ENCODE assay signal across 11 cellular contexts in genomic region chr19:37303591-37304171, GRCh38.
DNase-seq lines count a peak whose midpoint lies in the region; ATAC-seq, FAIRE-seq and TF ChIP-seq lines count a peak whose summit lies in the region.
"Had no signal": no experiment of that assay in that cellular context is flagged by ENCODE, and none has a peak within 500 bp of the region (broad histone marks: within the 10 kb centered on the region; RNA-seq: fewer than 3 reads in every experiment).

No MANE protein-coding gene starts in this region.

- peaks cover 4% of the 10 kb centered on the region for H3K9me3 Mint-ChIP-seq in central memory CD8-positive, alpha-beta T cell

- H3K27ac Mint-ChIP-seq in central memory CD8-positive, alpha-beta T cell (ENCODE audit: low read depth), result no peak overlapping the region

- H3K4me3 Mint-ChIP-seq in central memory CD8-positive, alpha-beta T cell, result peak overlapping the region; percentile 40

- TF ChIP-seq CTCF in kidney (IDR thresholded peaks at IDR 0.05; ENCODE audit: borderline replicate concordance, extremely low read depth, insufficient read depth), result no peak

- peak overlapping the region in 1 of 2 donors; percentile 77 for H3K9ac ChIP-seq in kidney (ENCODE audit: low read length in 2 of 2)
- peak overlapping the region in 2 of 3 donors; percentile 33 to 57 for H3K9ac ChIP-seq in skeletal muscle tissue (ENCODE audit: low read depth in 1 of 3, low read length in 3 of 3)

- no peaks in the 10 kb centered on the region for H3K27me3 Mint-ChIP-seq in central memory CD8-positive, alpha-beta T cell

- H3K9me3 ChIP-seq in kidney (ENCODE audit: control insufficient read depth in 1 of 2, low read length in 2 of 2), result peaks cover 0 to 3% of the 10 kb centered on the region in 2 donors
- H3K9me3 ChIP-seq in skeletal muscle tissue (ENCODE audit: control insufficient read depth in 3 of 3, low read length in 3 of 3), result peaks cover 4 to 8% (median 6%) of the 10 kb centered on the region in 3 donors

- peaks cover 2% of the 10 kb centered on the region for H3K36me3 Mint-ChIP-seq in central memory CD8-positive, alpha-beta T cell (ENCODE audit: insufficient read depth)

- H3K27ac ChIP-seq in kidney (ENCODE audit: low read depth in 2 of 2, low read length in 2 of 2), result peak overlapping the region in 1 of 2 donors; percentile 24
- no peak overlapping the region for H3K27ac ChIP-seq in skeletal muscle tissue (ENCODE audit: low read depth, low read length)

- H3K4me1 ChIP-seq in kidney (ENCODE audit: control insufficient read depth in 1 of 2, insufficient read depth in 1 of 2, low read depth in 1 of 2, low read length in 2 of 2) (no peaks in the 10 kb centered on the region), skeletal muscle tissue (ENCODE audit: control insufficient read depth in 3 of 3, insufficient read depth in 3 of 3, low read length in 3 of 3) (no peaks in the 10 kb centered on the region)

- H3K36me3 ChIP-seq in H7 (replicated peaks; ENCODE audit: control insufficient read depth, insufficient read depth, low read length) (no peaks in the 10 kb centered on the region), kidney (ENCODE audit: control insufficient read depth in 1 of 2, insufficient read depth in 2 of 2, low read length in 2 of 2) (no peaks in the 10 kb centered on the region), skeletal muscle tissue (ENCODE audit: control insufficient read depth in 3 of 3, insufficient read depth in 3 of 3, low read length in 3 of 3) (peaks cover 0 to 2% (median 0%) of the 10 kb centered on the region in 3 donors)

- DNase-seq in H7 (peak; percentile 24), kidney (no peak), germinal center (ENCODE audit: low spot score) (no peak), middle frontal gyrus (ENCODE audit: extremely low spot score, low spot score) (no peak), NCI-H2227 (lab: John Stamatoyannopoulos, UW; ENCODE audit: unreplicated experiment) (no peak)
- DNase-seq in central memory CD8-positive, alpha-beta T cell (ENCODE audit: low spot score in 2 of 2), result no peak
- DNase-seq: dermis blood vessel endothelial cell, naive B cell, OCI-M1 had no signal

- H3K27me3 ChIP-seq in H7 (ENCODE audit: control insufficient read depth, insufficient read depth, low read length) (peaks cover 1% of the 10 kb centered on the region; the same call in 1 of the 2 replicates), skeletal muscle tissue (ENCODE audit: control insufficient read depth in 3 of 3, insufficient read depth in 3 of 3, low read length in 3 of 3) (no peaks in the 10 kb centered on the region)

- FAIRE-seq in kidney (lab: Jason Lieb, UNC), result no peak

- intact Hi-C loops in kidney (cut with DNase I), result no loop called here

- no peak for ATAC-seq in central memory CD8-positive, alpha-beta T cell (replicated peaks; ENCODE audit: extremely low read depth, poor library complexity, severe bottlenecking)
- no peak for ATAC-seq in GM19351 (IDR thresholded peaks at IDR 0.05; ENCODE audit: unreplicated experiment)

- H3K4me3 ChIP-seq in H7 (ENCODE audit: insufficient read depth, low read depth, low read length), result peak overlapping the region; percentile 45; the same call in 1 of the 2 replicates
- H3K4me3 ChIP-seq in kidney (ENCODE audit: low read length in 2 of 2), result peak overlapping the region; percentile 66 to 79
- peak overlapping the region; percentile 41 to 65 (median 51) for H3K4me3 ChIP-seq in skeletal muscle tissue (ENCODE audit: low read length in 3 of 3)

- H3K4me1 Mint-ChIP-seq in central memory CD8-positive, alpha-beta T cell, result no peaks in the 10 kb centered on the region
